In the genomic region with DNA sequence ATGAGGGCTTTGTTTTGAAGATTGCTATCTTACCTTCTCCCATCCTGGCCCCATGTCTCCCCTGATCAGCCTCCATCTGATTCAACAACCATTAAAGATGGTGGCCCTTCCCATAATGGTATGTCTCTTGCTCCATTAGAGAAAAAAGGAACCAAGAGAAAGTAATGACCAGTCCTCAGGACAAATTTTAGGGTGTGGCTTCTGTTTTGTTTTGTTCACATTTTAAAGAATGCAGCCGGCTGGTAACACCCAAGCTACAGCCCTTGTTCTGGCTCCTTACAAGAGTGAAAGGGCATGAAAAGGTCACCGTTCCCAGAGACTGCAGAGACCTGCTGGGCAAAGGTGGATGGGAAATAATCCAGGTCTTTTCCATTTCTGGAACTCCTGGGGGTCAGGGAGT, we compare ENCODE assay signal across 18 cellular contexts.
"Had no signal": no experiment of that assay in that cellular context is flagged by ENCODE, and none has a peak within 500 bp of the region (broad histone marks: within the 10 kb centered on the region; RNA-seq: fewer than 3 reads in every experiment).

No MANE protein-coding gene starts in this region.

- H3K36me3 ChIP-seq: right atrium auricular region had no signal

- H3K27ac ChIP-seq: body of pancreas, foreskin keratinocyte, hepatocyte, right atrium auricular region, skin epidermis had no signal

- DNase-seq: activated CD4-positive, alpha-beta T cell treated with anti-CD3 and anti-CD28 coated beads for 48 hours; activated CD4-positive, CD25-positive, alpha-beta regulatory T cell; activated CD8-positive, alpha-beta T cell treated with anti-CD3 and anti-CD28 coated beads, Interleukin-2, amount 10 ng/mL, durations not matched to agents 7 days and 5 days; activated naive CD4-positive, alpha-beta T cell treated with Interleukin-2 at 50 U/mL for 16 hours; activated T-cell treated with anti-CD3 and anti-CD28 coated beads, Interleukin-2, amount 50 U/mL, for 24 hours; body of pancreas; caudate nucleus; dorsolateral prefrontal cortex; midbrain; nephron progenitor cell; nucleus accumbens; T-helper 1 cell; T-helper 9 cell had no signal

- H3K9me3 ChIP-seq: body of pancreas, right atrium auricular region had no signal

- H3K4me1 ChIP-seq: body of pancreas, right atrium auricular region had no signal

- H3K27me3 ChIP-seq: body of pancreas, dorsolateral prefrontal cortex, foreskin keratinocyte, hepatocyte, right atrium auricular region had no signal

- H3K4me3 ChIP-seq: body of pancreas, dorsolateral prefrontal cortex, hepatocyte, lung, right atrium auricular region, skin epidermis had no signal

- ATAC-seq: activated CD8-positive, alpha-beta T cell treated with anti-CD3 and anti-CD28 coated beads, Interleukin-2, amount 10 ng/mL, durations not matched to agents 7 days and 5 days; body of pancreas had no signal
